ENCODE assay signal across 19 cellular contexts in genomic region chr5:115389074-115389798, GRCh38.
DNase-seq lines count a peak whose midpoint lies in the region; ATAC-seq and TF ChIP-seq lines count a peak whose summit lies in the region.
"Had no signal": no experiment of that assay in that cellular context is flagged by ENCODE, and none has a peak within 500 bp of the region (broad histone marks: within the 10 kb centered on the region; RNA-seq: fewer than 3 reads in every experiment).

No MANE protein-coding gene starts in this region.

- H3K27me3 Mint-ChIP-seq in activated CD8-positive, alpha-beta T cell treated with anti-CD3 and anti-CD28 coated beads, Interleukin-2, amount 10 ng/mL, durations not matched to agents 7 days and 5 days (ENCODE audit: low read depth), result peaks cover 5% of the 10 kb centered on the region
- H3K27me3 Mint-ChIP-seq: activated CD8-positive, alpha-beta T cell treated with anti-CD3 and anti-CD28 coated beads for 36 hours had no signal

- no peak overlapping the region for H2BK120ac ChIP-seq in IMR-90 (ENCODE audit: low read depth, low read length)

- H3K79me1 ChIP-seq in IMR-90 (ENCODE audit: low read depth in 1 of 2, low read length in 2 of 2), result no peaks in the 10 kb centered on the region

- H3K9me1 ChIP-seq in IMR-90 (ENCODE audit: insufficient read depth, low read length), result no peaks in the 10 kb centered on the region

- intact Hi-C loops in IMR-90 (cut with micrococcal nuclease) (no loop called here), left cardiac atrium (cut with DNase I) (no loop called here)

- no peak for TF ChIP-seq POLR2A in IMR-90 (IDR thresholded peaks at IDR 0.05; ENCODE audit: low read depth, low read length)

- no peak overlapping the region for H4K5ac ChIP-seq in IMR-90 (ENCODE audit: low read depth, low read length)

- TF ChIP-seq RAD21 in IMR-90 (IDR thresholded peaks at IDR 0.05; ENCODE audit: low read length), result no peak

- no TSS peak for BruUV-seq in IMR-90 (replicated peaks; lab: Mats Ljungman, UMichigan)

- POLR2A ChIA-PET in IMR-90 (lab: Charles Lee; ENCODE audit: unreplicated experiment), result no interaction called here
- POLR2A ChIA-PET in activated CD8-positive, alpha-beta T cell treated with anti-CD3 and anti-CD28 coated beads, Interleukin-2, amount 10 ng/mL, durations not matched to agents 7 days and 5 days (lab: Charles Lee), result no interaction called here

- CTCF ChIA-PET in IMR-90 (lab: Yijun Ruan, JAX), result no interaction called here
- CTCF ChIA-PET in activated CD8-positive, alpha-beta T cell treated with anti-CD3 and anti-CD28 coated beads, Interleukin-2, amount 10 ng/mL, durations not matched to agents 7 days and 5 days (lab: Charles Lee), result no interaction called here

- no peak overlapping the region for H2BK20ac ChIP-seq in IMR-90 (ENCODE audit: low read depth, low read length)

- H2AK5ac ChIP-seq in IMR-90 (ENCODE audit: low read depth, low read length), result no peak overlapping the region

- H3K4me1 ChIP-seq in IMR-90 (ENCODE audit: control insufficient read depth, insufficient read depth, low read length), result peaks cover 3% of the 10 kb centered on the region; the same call in 1 of the 2 replicates
- H3K4me1 ChIP-seq: adrenal gland had no signal

- no peaks in the 10 kb centered on the region for H3K27me3 ChIP-seq in IMR-90 (ENCODE audit: control insufficient read depth, insufficient read depth, low read length)
- H3K27me3 ChIP-seq: adrenal gland had no signal

- no peak overlapping the region for H3K4me2 ChIP-seq in IMR-90 (ENCODE audit: low read depth, low read length)

- H3K23ac ChIP-seq in IMR-90 (ENCODE audit: low read depth, low read length), result no peak overlapping the region

- TF ChIP-seq CTCF in IMR-90 (conservative IDR thresholded peaks at IDR 0.05; ENCODE audit: low read depth, low read length), result no peak

- no peaks in the 10 kb centered on the region for H3K36me3 Mint-ChIP-seq in activated CD8-positive, alpha-beta T cell treated with anti-CD3 and anti-CD28 coated beads, Interleukin-2, amount 10 ng/mL, durations not matched to agents 7 days and 5 days (ENCODE audit: low read depth)

- no peaks in the 10 kb centered on the region for H3K9me3 ChIP-seq in IMR-90 (ENCODE audit: control insufficient read depth, insufficient read depth, low read length)
- H3K9me3 ChIP-seq: adrenal gland had no signal

- no peak overlapping the region for H3K4me3 ChIP-seq in IMR-90 (ENCODE audit: insufficient read depth, low read depth, low read length)
- H3K4me3 ChIP-seq: adrenal gland, coronary artery had no signal

- H2BK5ac ChIP-seq in IMR-90 (ENCODE audit: low read depth, low read length, poor library complexity, severe bottlenecking), result no peak overlapping the region

- dilution Hi-C loops in IMR-90 (cut with HindIII; ENCODE audit: low sequenced_read_pairs, unreplicated experiment), result no loop called here

- DNase-seq in DMS 273 (lab: John Stamatoyannopoulos, UW; ENCODE audit: unreplicated experiment) (peak; percentile 50), IMR-90 (peak; percentile 48), cerebellar cortex (ENCODE audit: low spot score) (peak; percentile 96), left cardiac atrium (no peak)
- no peak for DNase-seq in activated CD8-positive, alpha-beta T cell treated with anti-CD3 and anti-CD28 coated beads, Interleukin-2, amount 10 ng/mL, durations not matched to agents 7 days and 5 days
- DNase-seq in activated CD4-positive, alpha-beta T cell treated with anti-CD3 and anti-CD28 coated beads for 48 hours, result no peak
- no peak for DNase-seq in effector CD8-positive, alpha-beta T cell (lab: John Stamatoyannopoulos, UW)
- DNase-seq: adrenal gland; GDM1; hippocampal formation; midbrain; NCI-H2107; stimulated activated CD4-positive, alpha-beta T cell treated with anti-CD3 and anti-CD28 coated beads, Interleukin-4, amount 100 ng/mL, for 1 hour; SW 1271 had no signal

- no peak overlapping the region for H3K4me3 Mint-ChIP-seq in activated CD8-positive, alpha-beta T cell treated with anti-CD3 and anti-CD28 coated beads, Interleukin-2, amount 10 ng/mL, durations not matched to agents 7 days and 5 days
- H3K4me3 Mint-ChIP-seq: activated CD8-positive, alpha-beta T cell treated with anti-CD3 and anti-CD28 coated beads for 36 hours had no signal

- H3K4me1 Mint-ChIP-seq in activated CD8-positive, alpha-beta T cell treated with anti-CD3 and anti-CD28 coated beads, Interleukin-2, amount 10 ng/mL, durations not matched to agents 7 days and 5 days (ENCODE audit: low read depth), result no peaks in the 10 kb centered on the region

- ATAC-seq in IMR-90 (ENCODE audit: low read depth) (peak; percentile 37; the same call in 1 of the 2 replicates), left cardiac atrium (peak; percentile 67 to 72), HG02623 (IDR thresholded peaks at IDR 0.05; ENCODE audit: unreplicated experiment) (no peak)
- no peak for ATAC-seq in activated CD8-positive, alpha-beta T cell treated with anti-CD3 and anti-CD28 coated beads, Interleukin-2, amount 10 ng/mL, durations not matched to agents 7 days and 5 days
- ATAC-seq: activated CD8-positive, alpha-beta T cell treated with anti-CD3 and anti-CD28 coated beads for 36 hours; Panc1; sciatic nerve had no signal

- no peak overlapping the region for H3K27ac ChIP-seq in IMR-90 (ENCODE audit: insufficient read depth, low read length)
- H3K27ac ChIP-seq: adrenal gland, coronary artery had no signal

- 0 out of 2 replicates have a peak overlapping the region, but pooled peaks have one; percentile 3 for H3K4ac ChIP-seq in IMR-90 (ENCODE audit: low read depth, low read length)

- H3K9me3 Mint-ChIP-seq in activated CD8-positive, alpha-beta T cell treated with anti-CD3 and anti-CD28 coated beads, Interleukin-2, amount 10 ng/mL, durations not matched to agents 7 days and 5 days (ENCODE audit: insufficient read depth), result no peaks in the 10 kb centered on the region
- H3K9me3 Mint-ChIP-seq: activated CD8-positive, alpha-beta T cell treated with anti-CD3 and anti-CD28 coated beads for 36 hours had no signal

- no peak overlapping the region for H4K8ac ChIP-seq in IMR-90 (ENCODE audit: low read depth in 2 of 2, low read length in 2 of 2)

- no peak overlapping the region for H2BK15ac ChIP-seq in IMR-90 (ENCODE audit: low read depth, low read length)

- no peaks in the 10 kb centered on the region for H4K20me1 ChIP-seq in IMR-90 (ENCODE audit: insufficient read depth, low read length)

- no peak overlapping the region for H3K18ac ChIP-seq in IMR-90 (ENCODE audit: low read depth, low read length)

- H2AFZ ChIP-seq in IMR-90 (replicated peaks; ENCODE audit: low read length, poor library complexity), result no peak overlapping the region

- in situ Hi-C loops in IMR-90 (cut with MboI; ENCODE audit: low sequenced_read_pairs), result no loop called here

- no peak overlapping the region for H3K27ac Mint-ChIP-seq in activated CD8-positive, alpha-beta T cell treated with anti-CD3 and anti-CD28 coated beads, Interleukin-2, amount 10 ng/mL, durations not matched to agents 7 days and 5 days
- H3K27ac Mint-ChIP-seq: activated CD8-positive, alpha-beta T cell treated with anti-CD3 and anti-CD28 coated beads for 36 hours had no signal

- no CpG with 5 or more reads among the region's 8 CpGs for WGBS in IMR-90 (ENCODE audit: extremely low coverage in 2 of 2, insufficient read length in 1 of 2), 2 experiments

- H3K56ac ChIP-seq in IMR-90 (ENCODE audit: extremely low read depth, insufficient read depth, low read length), result no peak overlapping the region

- no peaks in the 10 kb centered on the region for H3K36me3 ChIP-seq in IMR-90 (ENCODE audit: control insufficient read depth, insufficient read depth, low read length)
- H3K36me3 ChIP-seq: adrenal gland had no signal

- H3K14ac ChIP-seq in IMR-90 (replicated peaks; ENCODE audit: low read depth, low read length), result no peak overlapping the region; the same call in 1 of the 2 replicates

- no peak overlapping the region for H2AK9ac ChIP-seq in IMR-90 (replicated peaks; ENCODE audit: low read depth, low read length, poor library complexity)

- no peak overlapping the region for H4K91ac ChIP-seq in IMR-90 (ENCODE audit: insufficient read depth, low read depth, low read length)

- no peak overlapping the region for H3K9ac ChIP-seq in IMR-90 (ENCODE audit: low read depth, low read length)

TF ChIP-seq in IMR-90, 13 proteins besides CTCF, POLR2A, EP300 and RAD21:
- TF ChIP-seq USF2 (IDR thresholded peaks at IDR 0.05; ENCODE audit: low read depth, low read length), result no peak
- no peak for TF ChIP-seq RCOR1 (IDR thresholded peaks at IDR 0.05; ENCODE audit: insufficient replicate concordance, low read length)

Comparison
In these comparisons a context has a peak if more than half of its experiments do, and no peak if none do; other contexts are left out.
1. DNase-seq: peak in DMS 273 (single experiment), IMR-90 (single experiment) and cerebellar cortex (single experiment); none in left cardiac atrium (single experiment), activated CD8-positive, alpha-beta T cell treated with anti-CD3 and anti-CD28 coated beads, Interleukin-2, amount 10 ng/mL, durations not matched to agents 7 days and 5 days (single experiment), activated CD4-positive, alpha-beta T cell treated with anti-CD3 and anti-CD28 coated beads for 48 hours (single experiment) and effector CD8-positive, alpha-beta T cell (single experiment).
2. ATAC-seq: peak in IMR-90 (single experiment) and left cardiac atrium (2 of 2); none in activated CD8-positive, alpha-beta T cell treated with anti-CD3 and anti-CD28 coated beads, Interleukin-2, amount 10 ng/mL, durations not matched to agents 7 days and 5 days (single experiment) and HG02623 (single experiment).